11 cellular contexts compared by ENCODE assay signal in genomic region chr6:30886897-30887255, GRCh38. TPM values are rescaled to one million over a fixed set of nuclear protein-coding genes. Genes with fewer than 3 reads are reported as not detected.
DNase-seq lines count a peak whose midpoint lies in the region; TF ChIP-seq lines count a peak whose summit lies in the region.
"Had no signal": no experiment of that assay in that cellular context is flagged by ENCODE, and none has a peak within 500 bp of the region (broad histone marks: within the 10 kb centered on the region; RNA-seq: fewer than 3 reads in every experiment).

No MANE protein-coding gene starts in this region.

- H3K27ac ChIP-seq in breast epithelium (peak overlapping the region; percentile 98), muscle layer of colon (ENCODE audit: low read depth, low read length) (peak overlapping the region; percentile 69), thyroid gland (peak overlapping the region; percentile 31 to 98 (median 91))

- H3K4me1 Mint-ChIP-seq in activated naive CD8-positive, alpha-beta T cell (ENCODE audit: low read depth) = peaks cover 33% of the 10 kb centered on the region
- peaks cover 34% of the 10 kb centered on the region for H3K4me1 Mint-ChIP-seq in activated naive CD8-positive, alpha-beta T cell treated with anti-CD3 and anti-CD28 coated beads for 36 hours

- no peak for DNase-seq in activated naive CD8-positive, alpha-beta T cell treated with anti-CD3 and anti-CD28 coated beads for 36 hours
- no peak for DNase-seq in breast epithelium (ENCODE audit: low spot score in 2 of 2)
- DNase-seq in thyroid gland = no peak
- no peak for DNase-seq in NCI-H82 treated with DMSO at 0.1 percent for 48 hours (lab: John Stamatoyannopoulos, UW; ENCODE audit: unreplicated experiment)
- no peak for DNase-seq in activated naive CD4-positive, alpha-beta T cell treated with Interleukin-2 at 50 U/mL for 16 hours
- no peak for DNase-seq in kidney glomerular epithelial cell (lab: John Stamatoyannopoulos, UW)
- DNase-seq: activated gamma-delta T cell, GF-D8, NCI-H1694 treated with DMSO at 0.1 percent for 48 hours had no signal

- H3K4me1 ChIP-seq in breast epithelium (peaks cover 7 to 11% of the 10 kb centered on the region in 2 donors), muscle layer of colon (ENCODE audit: insufficient read depth, low read length) (peaks cover 44% of the 10 kb centered on the region), thyroid gland (peaks cover 31 to 44% of the 10 kb centered on the region in 2 donors)

- H3K9me3 ChIP-seq in breast epithelium (no peaks in the 10 kb centered on the region), muscle layer of colon (ENCODE audit: low read length) (no peaks in the 10 kb centered on the region), thyroid gland (no peaks in the 10 kb centered on the region)

- TF ChIP-seq CTCF in breast epithelium (IDR thresholded peaks at IDR 0.05) = no peak
- no peak for TF ChIP-seq CTCF in thyroid gland (IDR thresholded peaks at IDR 0.05)

- H3K36me3 ChIP-seq in breast epithelium = no peaks in the 10 kb centered on the region
- peaks cover 29% of the 10 kb centered on the region for H3K36me3 ChIP-seq in muscle layer of colon (ENCODE audit: insufficient read depth, low read length)
- peaks cover 14 to 23% of the 10 kb centered on the region in 2 donors for H3K36me3 ChIP-seq in thyroid gland

- no peaks in the 10 kb centered on the region for H3K27me3 Mint-ChIP-seq in activated naive CD8-positive, alpha-beta T cell
- H3K27me3 Mint-ChIP-seq in activated naive CD8-positive, alpha-beta T cell treated with anti-CD3 and anti-CD28 coated beads for 36 hours = no peaks in the 10 kb centered on the region

- peaks cover 3% of the 10 kb centered on the region for H3K36me3 Mint-ChIP-seq in activated naive CD8-positive, alpha-beta T cell
- H3K36me3 Mint-ChIP-seq in activated naive CD8-positive, alpha-beta T cell treated with anti-CD3 and anti-CD28 coated beads for 36 hours = no peaks in the 10 kb centered on the region

- peak overlapping the region in 2 of 3 donors; percentile 84 to 93 for H3K4me3 ChIP-seq in breast epithelium
- peak overlapping the region in 1 of 2 donors; percentile 62 for H3K4me3 ChIP-seq in muscle layer of colon (ENCODE audit: low read depth in 1 of 2, low read length in 2 of 2)
- no peak overlapping the region for H3K4me3 ChIP-seq in thyroid gland (replicated peaks in 1 of 3)

- no peak for TF ChIP-seq POLR2A in breast epithelium (IDR thresholded peaks at IDR 0.05)
- no peak for TF ChIP-seq POLR2A in thyroid gland (IDR thresholded peaks at IDR 0.05)

- H3K9ac ChIP-seq in muscle layer of colon (ENCODE audit: low read length) = peak overlapping the region; percentile 59

- intact Hi-C loops in breast epithelium (cut with DNase I; ENCODE audit: low total_unique reads) = loop anchor here (5.0 kb wide), 1 partner anchor 160 kb away; no protein-coding TSS in a partner anchor
- intact Hi-C loops in thyroid gland (cut with DNase I) = loop anchor here (10.0 kb wide), 2 partner anchors 142 to 212 kb away; partner anchors contain the start of genes DHX16, FLOT1 and IER3

- no peak overlapping the region for H3K27ac Mint-ChIP-seq in activated naive CD8-positive, alpha-beta T cell
- H3K27ac Mint-ChIP-seq in activated naive CD8-positive, alpha-beta T cell treated with anti-CD3 and anti-CD28 coated beads for 36 hours = no peak overlapping the region

- H3K4me3 Mint-ChIP-seq in activated naive CD8-positive, alpha-beta T cell = peak overlapping the region; percentile 90
- no peak overlapping the region for H3K4me3 Mint-ChIP-seq in activated naive CD8-positive, alpha-beta T cell treated with anti-CD3 and anti-CD28 coated beads for 36 hours

- no peaks in the 10 kb centered on the region for H3K27me3 ChIP-seq in breast epithelium
- no peaks in the 10 kb centered on the region for H3K27me3 ChIP-seq in muscle layer of colon (ENCODE audit: control insufficient read depth in 1 of 2, insufficient read depth in 2 of 2, low read length in 2 of 2)
- no peaks in the 10 kb centered on the region for H3K27me3 ChIP-seq in thyroid gland

- H3K9me3 Mint-ChIP-seq in activated naive CD8-positive, alpha-beta T cell (ENCODE audit: low read depth) = no peaks in the 10 kb centered on the region
- no peaks in the 10 kb centered on the region for H3K9me3 Mint-ChIP-seq in activated naive CD8-positive, alpha-beta T cell treated with anti-CD3 and anti-CD28 coated beads for 36 hours

RNA-seq across cellular contexts. Expression of gene DDR1, which starts 2.6 kb away (rescaled TPM):
- total RNA-seq in activated naive CD8-positive, alpha-beta T cell treated with anti-CD3 and anti-CD28 coated beads for 36 hours = 10 to 100 TPM; 12.0 to 13.7 TPM
- total RNA-seq in breast epithelium = 100 to 1,000 TPM in 1 of 3 donors, 10 to 100 TPM in 2; 18.1 to 149 (median 72.1) TPM
- total RNA-seq in thyroid gland = 100 to 1,000 TPM in 3 of 4 donors, 10 to 100 TPM in 1; 93.4 to 207 (median 131) TPM

RNA-seq across cellular contexts. Expression of gene GTF2H4, which starts 21.1 kb away (rescaled TPM):
- 10 to 100 TPM; 44.5 to 46.4 TPM for total RNA-seq in activated naive CD8-positive, alpha-beta T cell treated with anti-CD3 and anti-CD28 coated beads for 36 hours
- total RNA-seq in breast epithelium = 10 to 100 TPM; 10.4 to 13.4 (median 11.1) TPM
- 10 to 100 TPM in 3 of 4 donors, 1 to 10 TPM in 1; 9.5 to 34.4 (median 18.2) TPM for total RNA-seq in thyroid gland

RNA-seq across cellular contexts. Expression of gene VARS2, which starts 27.2 kb away (rescaled TPM):
- 10 to 100 TPM; 79.5 to 80.9 TPM for total RNA-seq in activated naive CD8-positive, alpha-beta T cell treated with anti-CD3 and anti-CD28 coated beads for 36 hours
- total RNA-seq in breast epithelium = 10 to 100 TPM; 15.7 to 19.2 (median 16.8) TPM
- total RNA-seq in thyroid gland = 10 to 100 TPM; 17.3 to 36.4 (median 30.6) TPM

RNA-seq across cellular contexts. Expression of gene SFTA2, which starts 45.1 kb away (rescaled TPM):
- total RNA-seq in activated naive CD8-positive, alpha-beta T cell treated with anti-CD3 and anti-CD28 coated beads for 36 hours = not detected
- total RNA-seq in breast epithelium (not detected), thyroid gland (1 to 10 TPM in 1 of 4 donors, not detected in 3; 3.5 TPM)

RNA-seq across cellular contexts. Expression of gene MUCL3, which starts 53.9 kb away (rescaled TPM):
- not detected for total RNA-seq in activated naive CD8-positive, alpha-beta T cell treated with anti-CD3 and anti-CD28 coated beads for 36 hours
- total RNA-seq in breast epithelium (not detected), thyroid gland (not detected)

Comparison
In these comparisons a context has a peak if more than half of its experiments do, and no peak if none do; other contexts are left out.
1. H3K4me3 ChIP-seq: peak in breast epithelium (2 of 3); none in thyroid gland (0 of 3).
2. Peak in every context shown above with its lines, with median percentiles within 50 percentile points of each other: H3K27ac ChIP-seq.